Comparison of ENCODE assay signal across 8 cellular contexts in the genomic region with DNA sequence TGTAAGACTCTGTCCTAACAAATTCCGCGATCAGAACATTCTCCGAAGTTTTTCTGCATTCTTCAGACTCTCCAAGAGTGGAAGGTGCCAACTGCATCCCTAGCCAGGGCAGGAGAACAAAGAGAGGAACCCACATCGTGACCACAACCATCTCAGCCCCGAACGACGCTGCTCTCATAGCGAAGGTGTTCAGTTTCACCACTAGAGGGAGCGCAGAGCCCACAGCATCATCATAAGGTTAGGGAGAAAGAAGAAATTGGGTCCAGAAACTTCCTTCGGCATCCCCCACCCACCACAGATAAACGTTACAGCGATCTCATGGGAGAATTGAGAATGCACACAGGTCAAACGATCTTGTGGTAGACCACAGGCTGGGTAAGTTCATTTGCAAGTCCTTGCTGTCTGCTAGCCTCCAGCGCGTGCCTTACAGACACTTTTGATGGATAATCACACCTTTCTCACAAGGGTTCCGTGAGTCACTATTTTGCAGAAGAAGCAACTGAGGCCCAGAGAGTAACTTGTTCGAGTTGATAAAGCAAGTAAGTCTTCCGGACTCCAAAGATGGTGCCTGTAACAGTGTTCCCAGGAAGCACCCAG. TPM values are rescaled to one million over a fixed set of nuclear protein-coding genes. Genes with fewer than 3 reads are reported as not detected.
DNase-seq lines count a peak whose midpoint lies in the region; ATAC-seq, FAIRE-seq and TF ChIP-seq lines count a peak whose summit lies in the region.

No MANE protein-coding gene starts in this region.

- ATAC-seq in activated T-cell treated with anti-CD3 and anti-CD28 coated beads, Interleukin-2, amount 50 U/mL, for 72 hours (replicated peaks in 1 of 2) = peak; percentile 62

- FAIRE-seq in RCC 7860 (lab: Jason Lieb, UNC) = peak; percentile 80

- H3K9me3 Mint-ChIP-seq in activated T-cell treated with anti-CD3 and anti-CD28 coated beads, Interleukin-2, amount 50 U/mL, for 72 hours = peaks cover 2 to 3% of the 10 kb centered on the region in 2 donors
- H3K9me3 Mint-ChIP-seq in neural progenitor cell = peaks cover 14% of the 10 kb centered on the region

- no peak overlapping the region for H2AFZ ChIP-seq in neural progenitor cell (replicated peaks)

- no peak overlapping the region for H3K27ac Mint-ChIP-seq in activated T-cell treated with anti-CD3 and anti-CD28 coated beads, Interleukin-2, amount 50 U/mL, for 72 hours
- H3K27ac Mint-ChIP-seq in neural progenitor cell = peak overlapping the region; percentile 79

- H3K27ac ChIP-seq in neural progenitor cell (no peak overlapping the region), tibial nerve (no peak overlapping the region)

- H3K9me3 ChIP-seq in neural progenitor cell (ENCODE audit: low read depth) = no peaks in the 10 kb centered on the region
- H3K9me3 ChIP-seq in tibial nerve = no peaks in the 10 kb centered on the region

- no peak overlapping the region for H3K4me3 Mint-ChIP-seq in activated T-cell treated with anti-CD3 and anti-CD28 coated beads, Interleukin-2, amount 50 U/mL, for 72 hours
- peak overlapping the region; percentile 33 for H3K4me3 Mint-ChIP-seq in neural progenitor cell

- H3K36me3 ChIP-seq in neural progenitor cell (no peaks in the 10 kb centered on the region), tibial nerve (no peaks in the 10 kb centered on the region)

- H3K4me3 ChIP-seq in fibroblast of pulmonary artery (replicated peaks; ENCODE audit: low read depth, low read length) = no peak overlapping the region
- H3K4me3 ChIP-seq in neural progenitor cell = no peak overlapping the region
- no peak overlapping the region for H3K4me3 ChIP-seq in tibial nerve

- WGBS in tibial nerve, 2 donors = 21 to 22% methylated on average over 18 of the region's 18 CpGs

- H3K4me1 ChIP-seq in neural progenitor cell = peaks cover 12% of the 10 kb centered on the region
- H3K4me1 ChIP-seq in tibial nerve = peaks cover 0 to 29% (median 4%) of the 10 kb centered on the region in 4 donors

- TF ChIP-seq POLR2A in tibial nerve (IDR thresholded peaks at IDR 0.05) = no peak

- no peak for TF ChIP-seq EP300 in tibial nerve (IDR thresholded peaks at IDR 0.05)

- H3K27me3 ChIP-seq in neural progenitor cell (no peaks in the 10 kb centered on the region), tibial nerve (no peaks in the 10 kb centered on the region)

- no peak overlapping the region for H3K4me2 ChIP-seq in neural progenitor cell

- DNase-seq in NK-92 treated with Interleukin-12 subunit alpha and Interleukin-12 subunit beta, amount 100 ng/mL, for 24 hours (lab: John Stamatoyannopoulos, UW) = peak; percentile 46
- DNase-seq in NK-92 (lab: John Stamatoyannopoulos, UW; ENCODE audit: unreplicated experiment) (no peak), RCC 7860 (ENCODE audit: low spot score) (peak; percentile 77), fibroblast of pulmonary artery (ENCODE audit: low read depth) (peak; percentile 87), neural progenitor cell (ENCODE audit: low spot score) (peak; percentile 86), tibial nerve (ENCODE audit: low spot score in 2 of 2) (peak in 1 of 2 donors; percentile 64)
- peak; percentile 57 to 61 for DNase-seq in activated T-cell treated with anti-CD3 and anti-CD28 coated beads, Interleukin-2, amount 50 U/mL, for 72 hours

- no peaks in the 10 kb centered on the region for H4K20me1 ChIP-seq in neural progenitor cell (ENCODE audit: low read depth)

- H3F3A ChIP-seq in neural progenitor cell (ENCODE audit: low read depth) = no peaks in the 10 kb centered on the region

- TF ChIP-seq CTCF in LNCAP (IDR thresholded peaks at IDR 0.05) (peak; percentile 79), fibroblast of pulmonary artery (IDR thresholded peaks at IDR 0.05; ENCODE audit: low read length, missing control alignments) (peak; percentile 98), neural progenitor cell (IDR thresholded peaks at IDR 0.05) (peak; percentile 99), tibial nerve (IDR thresholded peaks at IDR 0.05) (peak; percentile 84 to 94 (median 90))

- no peaks in the 10 kb centered on the region for H3K36me3 Mint-ChIP-seq in activated T-cell treated with anti-CD3 and anti-CD28 coated beads, Interleukin-2, amount 50 U/mL, for 72 hours (ENCODE audit: insufficient read depth in 2 of 2)
- H3K36me3 Mint-ChIP-seq in neural progenitor cell = peaks cover 4% of the 10 kb centered on the region

- no peak overlapping the region for H3K9ac ChIP-seq in neural progenitor cell

- peaks cover 5% of the 10 kb centered on the region for H3K4me1 Mint-ChIP-seq in activated T-cell treated with anti-CD3 and anti-CD28 coated beads, Interleukin-2, amount 50 U/mL, for 72 hours (ENCODE audit: low read depth)
- H3K4me1 Mint-ChIP-seq in neural progenitor cell = peaks cover 41% of the 10 kb centered on the region

- peaks cover 41% of the 10 kb centered on the region for H3K27me3 Mint-ChIP-seq in activated T-cell treated with anti-CD3 and anti-CD28 coated beads, Interleukin-2, amount 50 U/mL, for 72 hours (ENCODE audit: low read depth)
- H3K27me3 Mint-ChIP-seq in neural progenitor cell (ENCODE audit: insufficient read depth, low read depth) = peaks cover 19% of the 10 kb centered on the region

- no peaks in the 10 kb centered on the region for H3K79me2 ChIP-seq in neural progenitor cell (ENCODE audit: low read depth)

RNA-seq across cellular contexts. Expression of gene ARL4C, which starts 53.7 kb away (rescaled TPM):
- total RNA-seq in activated T-cell treated with anti-CD3 and anti-CD28 coated beads, Interleukin-2, amount 50 U/mL, for 72 hours = 10 to 100 TPM; 52.9 to 53.7 TPM
- total RNA-seq in neural progenitor cell (ENCODE audit: low replicate concordance) (87.6 and 96.6 TPM in 2 replicates), tibial nerve (10 to 100 TPM in 3 of 4 donors, 1 to 10 TPM in 1; 5.5 to 13.3 (median 10.8) TPM)
